In genomic region chr5:69217732-69218568, GRCh38 we compare ENCODE assay signal across 8 cellular contexts. TPM values are rescaled to one million over a fixed set of nuclear protein-coding genes. Genes with fewer than 3 reads are reported as not detected.
DNase-seq lines count a peak whose midpoint lies in the region; ATAC-seq, FAIRE-seq and TF ChIP-seq lines count a peak whose summit lies in the region.

No MANE protein-coding gene starts in this region.

- intact Hi-C loops in natural killer cell (cut with micrococcal nuclease), result loop anchor here (1.0 to 2.0 kb wide), 4 partner anchors 16 to 125 kb away; partner anchors contain the start of genes CCNB1, CDK7 and CENPH

- 0 out of 2 replicates have a peak, but pooled peaks cover 3% of the 10 kb centered on the region for H4K20me1 ChIP-seq in DOHH2 (ENCODE audit: control insufficient read depth, insufficient read depth, low read depth, low read length)
- no peaks in the 10 kb centered on the region for H4K20me1 ChIP-seq in KMS-11 (ENCODE audit: insufficient read depth)

- H3K4me1 ChIP-seq in DOHH2 (ENCODE audit: control insufficient read depth, low read length) (peaks cover 31% of the 10 kb centered on the region), KMS-11 (ENCODE audit: low read depth, poor library complexity, severe bottlenecking) (peaks cover 17% of the 10 kb centered on the region)

- no peak for FAIRE-seq in RCC 7860 (lab: Jason Lieb, UNC)

- H3K36me3 Mint-ChIP-seq in natural killer cell, result no peaks in the 10 kb centered on the region

- peak overlapping the region; percentile 100 for H3K4me3 Mint-ChIP-seq in natural killer cell

- ATAC-seq in GM21786 (IDR thresholded peaks at IDR 0.05; ENCODE audit: unreplicated experiment) (peak; percentile 92), natural killer cell (peak; percentile 75 to 89 (median 81))

- H3K27me3 ChIP-seq in DOHH2 (ENCODE audit: control insufficient read depth, low read length) (no peaks in the 10 kb centered on the region), KMS-11 (ENCODE audit: insufficient read depth, low read depth) (no peaks in the 10 kb centered on the region)

- H2AFZ ChIP-seq in KMS-11 (ENCODE audit: low read depth), result peak overlapping the region; percentile 77

- H3K4me2 ChIP-seq in DOHH2 (ENCODE audit: low read length) (peak overlapping the region; percentile 79), KMS-11 (peak overlapping the region; percentile 84)

- H3K4me3 ChIP-seq in DOHH2 (ENCODE audit: low read length), result peak overlapping the region; percentile 87
- H3K4me3 ChIP-seq in KMS-11 (IDR thresholded peaks at IDR 0.05; ENCODE audit: insufficient read depth, low read depth, low read length), result peak overlapping the region; percentile 63
- peak overlapping the region; percentile 98 for H3K4me3 ChIP-seq in fibroblast of mammary gland (ENCODE audit: control insufficient read depth, low read depth, low read length)

- H3K27ac ChIP-seq in DOHH2 (ENCODE audit: low read depth, low read length) (peak overlapping the region; percentile 67), KMS-11 (peak overlapping the region; percentile 48)

- peaks cover 18% of the 10 kb centered on the region for H3F3A ChIP-seq in DOHH2 (ENCODE audit: control insufficient read depth, insufficient read depth)

- H3K9me3 ChIP-seq in DOHH2 (ENCODE audit: control insufficient read depth, insufficient read depth, low read length), result no peaks in the 10 kb centered on the region

- no peaks in the 10 kb centered on the region for H3K9me3 Mint-ChIP-seq in natural killer cell

- H3K79me2 ChIP-seq in DOHH2 (ENCODE audit: control insufficient read depth, low read length), result peaks cover 46% of the 10 kb centered on the region
- H3K79me2 ChIP-seq in KMS-11 (ENCODE audit: insufficient read depth, low read depth), result peaks cover 11% of the 10 kb centered on the region; the same call in 1 of the 2 replicates

- no peaks in the 10 kb centered on the region for H3K27me3 Mint-ChIP-seq in natural killer cell (ENCODE audit: low read depth in 2 of 2)

- H3K9me2 ChIP-seq in DOHH2 (replicated peaks; ENCODE audit: control insufficient read depth, low read length), result no peaks in the 10 kb centered on the region

- peaks cover 13 to 23% of the 10 kb centered on the region in 2 donors for H3K4me1 Mint-ChIP-seq in natural killer cell

- H3K36me3 ChIP-seq in DOHH2 (ENCODE audit: control insufficient read depth, low read length) (peaks cover 24% of the 10 kb centered on the region), KMS-11 (ENCODE audit: insufficient read depth) (no peaks in the 10 kb centered on the region)

- peak overlapping the region; percentile 55; the same call in 1 of the 2 replicates for H3K9ac ChIP-seq in KMS-11

- TF ChIP-seq CTCF in DOHH2 (IDR thresholded peaks at IDR 0.05; ENCODE audit: low read depth, low read length, poor library complexity, severe bottlenecking), result no peak
- TF ChIP-seq CTCF in KMS-11 (conservative IDR thresholded peaks at IDR 0.05; ENCODE audit: low read depth, low read length), result peak; percentile 60
- TF ChIP-seq CTCF in fibroblast of mammary gland (conservative IDR thresholded peaks at IDR 0.05; ENCODE audit: control insufficient read depth, insufficient read depth, low read depth, low read length), result no peak
- TF ChIP-seq CTCF in natural killer cell (IDR thresholded peaks at IDR 0.05), result no peak

- DNase-seq in RCC 7860 (ENCODE audit: low spot score), result peak; percentile 60
- peak; percentile 54 to 85 for DNase-seq in activated T-helper 1 cell treated with anti-CD3 and anti-CD28 coated beads, Interleukin-2, amount 50 U/mL, for 16 hours (ENCODE audit: low read depth in 1 of 2, low spot score in 1 of 2)
- peak; percentile 90 for DNase-seq in fibroblast of mammary gland (ENCODE audit: low read depth)
- DNase-seq in natural killer cell, result peak; percentile 92
- DNase-seq in stimulated activated naive CD4-positive, alpha-beta T cell treated with Interleukin-2 at 50 U/mL for 16 hours (lab: John Stamatoyannopoulos, UW), result peak; percentile 79

- peak overlapping the region; percentile 98 to 99 for H3K27ac Mint-ChIP-seq in natural killer cell

RNA-seq across cellular contexts. Expression of gene CDK7, which starts 16.7 kb away (rescaled TPM):
- total RNA-seq in natural killer cell, result 10 to 100 TPM; 30.6 to 39.5 (median 30.8) TPM

RNA-seq across cellular contexts. Expression of gene CENPH, which starts 28.6 kb away (rescaled TPM):
- total RNA-seq in natural killer cell, result 1 to 10 TPM; 5.6 to 6.4 (median 5.6) TPM

RNA-seq across cellular contexts. Expression of gene CCNB1, which starts 51.0 kb away (rescaled TPM):
- total RNA-seq in natural killer cell, result 1 to 10 TPM; 2.8 to 5.2 (median 4.0) TPM

Comparison
In these comparisons a context has a peak if more than half of its experiments do, and no peak if none do; other contexts are left out.
1. Peak in every context shown above with its lines: DNase-seq, ATAC-seq, H3K4me3 ChIP-seq and H3K27ac ChIP-seq.